Comparison of ENCODE assay signal across 8 cellular contexts in the genomic region with DNA sequence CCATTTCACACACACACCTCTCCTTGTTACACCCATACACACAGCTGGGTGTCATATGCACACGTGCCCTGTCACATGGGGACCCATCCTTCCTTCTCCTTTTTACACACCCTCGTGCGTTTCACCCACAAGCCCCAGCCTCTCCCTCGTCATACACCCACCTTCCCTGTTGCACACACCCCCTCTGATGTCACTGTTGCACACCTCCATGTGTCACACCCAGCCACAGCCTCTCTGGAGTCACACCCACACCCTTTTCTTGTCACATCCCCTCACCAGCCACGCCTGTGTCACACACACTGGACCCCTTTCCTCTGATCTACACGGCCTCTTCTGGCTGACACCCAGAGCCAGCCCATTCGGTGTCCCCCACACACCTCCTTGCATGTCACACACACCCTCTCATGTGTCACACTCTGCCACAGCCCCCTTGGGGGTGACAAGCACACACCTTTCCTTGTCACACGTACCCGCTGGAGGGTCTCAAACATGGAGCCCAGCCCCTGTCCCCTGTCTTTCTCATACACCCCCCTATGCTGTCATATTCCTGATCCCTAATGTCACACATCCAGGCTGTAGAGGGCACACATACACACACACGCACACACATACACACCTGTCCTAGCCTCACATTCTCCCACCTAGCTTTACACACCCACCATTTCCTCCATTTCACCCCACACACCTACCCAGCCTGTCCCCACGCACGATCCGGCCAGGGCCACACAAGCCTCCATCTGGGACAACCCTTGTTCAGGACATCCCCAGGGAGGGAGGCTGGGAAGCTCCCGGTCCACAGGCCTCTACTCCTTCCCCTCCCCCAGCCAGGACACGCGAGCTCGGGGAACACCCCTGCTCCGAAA. TPM values are rescaled to one million over a fixed set of nuclear protein-coding genes. Genes with fewer than 3 reads are reported as not detected.
A peak's percentile ranks its signal among the peaks of the same experiment; 100 is the strongest.
DNase-seq lines count a peak whose midpoint lies in the region; TF ChIP-seq lines count a peak whose summit lies in the region.

No MANE protein-coding gene starts in this region.

- no peak overlapping the region for H3K9ac ChIP-seq in HUES6 (ENCODE audit: low read length)

- H3K27me3 ChIP-seq in HUES6 (ENCODE audit: control insufficient read depth, insufficient read depth, low read length) (peaks cover 76% of the 10 kb centered on the region), right atrium auricular region (peaks cover 4 to 16% of the 10 kb centered on the region in 2 donors)

- no peak overlapping the region for H3K27ac ChIP-seq in HUES6 (ENCODE audit: low read depth, low read length)
- H3K27ac ChIP-seq in right atrium auricular region, result peak overlapping the region; percentile 60 to 67

- H3K9me3 ChIP-seq in HUES6 (ENCODE audit: control insufficient read depth, insufficient read depth, low read depth, low read length) (no peaks in the 10 kb centered on the region), right atrium auricular region (no peaks in the 10 kb centered on the region)

- H3K4me1 ChIP-seq in HUES6 (ENCODE audit: control insufficient read depth, insufficient read depth, low read length) (peaks cover 9% of the 10 kb centered on the region; the same call in 1 of the 2 replicates), right atrium auricular region (peaks cover 0 to 3% of the 10 kb centered on the region in 2 donors)

- peak; percentile 26 for DNase-seq in activated T-cell treated with anti-CD3 and anti-CD28 coated beads, Interleukin-2, amount 50 U/mL, for 1 hour
- DNase-seq in right atrium auricular region (ENCODE audit: low spot score), result no peak
- DNase-seq in stimulated activated CD4-positive, alpha-beta T cell treated with anti-CD3 and anti-CD28 coated beads, TNF-alpha, amount 100 ng/mL, for 4 hours (ENCODE audit: low read depth in 3 of 3), result peak in 2 of 3 experiments; percentile 31 to 46
- no peak for DNase-seq in NCI-H2029 (lab: John Stamatoyannopoulos, UW)
- DNase-seq in SW 1271 (lab: John Stamatoyannopoulos, UW), result no peak
- no peak for DNase-seq in RPMI8226
- DNase-seq in NCI-H146 treated with DMSO at 0.1 percent for 48 hours (lab: John Stamatoyannopoulos, UW; ENCODE audit: unreplicated experiment), result no peak

- H3K4me3 ChIP-seq in HUES6 (ENCODE audit: low read depth, low read length) (peak overlapping the region; percentile 19; the same call in 1 of the 2 replicates), right atrium auricular region (peak overlapping the region; percentile 35 to 57)

- H3K36me3 ChIP-seq in HUES6 (ENCODE audit: control insufficient read depth, insufficient read depth, low read length), result no peaks in the 10 kb centered on the region
- H3K36me3 ChIP-seq in right atrium auricular region, result no peaks in the 10 kb centered on the region

- no peak for TF ChIP-seq CTCF in right atrium auricular region (IDR thresholded peaks at IDR 0.05)

RNA-seq across cellular contexts. Expression of a gene that starts 1.4 kb away (rescaled TPM):
- total RNA-seq in right atrium auricular region, result 1 to 10 TPM; 1.5 to 3.9 TPM

RNA-seq across cellular contexts. Expression of a gene that starts 23.0 kb away (rescaled TPM):
- total RNA-seq in right atrium auricular region, result 1 to 10 TPM; 5.3 to 7.8 TPM

RNA-seq across cellular contexts. Expression of a gene that starts 50.5 kb away (rescaled TPM):
- total RNA-seq in right atrium auricular region, result not detected

RNA-seq across cellular contexts. Expression of a gene that starts 57.7 kb away (rescaled TPM):
- not detected for total RNA-seq in right atrium auricular region

Comparison
In these comparisons a context has a peak if more than half of its experiments do, and no peak if none do; other contexts are left out.
1. DNase-seq: peak in activated T-cell treated with anti-CD3 and anti-CD28 coated beads, Interleukin-2, amount 50 U/mL, for 1 hour (single experiment) and stimulated activated CD4-positive, alpha-beta T cell treated with anti-CD3 and anti-CD28 coated beads, TNF-alpha, amount 100 ng/mL, for 4 hours (2 of 3); none in right atrium auricular region (single experiment), NCI-H2029 (single experiment), SW 1271 (0 of 2), RPMI8226 (single experiment) and NCI-H146 treated with DMSO at 0.1 percent for 48 hours (single experiment).